ENCODE assay signal across 18 cellular contexts in genomic region chr2:231455222-231455621, GRCh38. TPM values are rescaled to one million over a fixed set of nuclear protein-coding genes. Genes with fewer than 3 reads are reported as not detected.
DNase-seq lines count a peak whose midpoint lies in the region; ATAC-seq, FAIRE-seq and TF ChIP-seq lines count a peak whose summit lies in the region.
"Had no signal": no experiment of that assay in that cellular context is flagged by ENCODE, and none has a peak within 500 bp of the region (broad histone marks: within the 10 kb centered on the region; RNA-seq: fewer than 3 reads in every experiment).

No MANE protein-coding gene starts in this region.

- TF ChIP-seq CTCF in A549 (IDR thresholded peaks at IDR 0.05), result no peak
- TF ChIP-seq CTCF in activated B cell treated with CpG ODN at 0.5 μM for 24 hours (IDR thresholded peaks at IDR 0.05), result no peak
- TF ChIP-seq CTCF in kidney (IDR thresholded peaks at IDR 0.05; ENCODE audit: borderline replicate concordance, extremely low read depth, insufficient read depth), result no peak

- peaks cover 25 to 37% (median 36%) of the 10 kb centered on the region in 3 donors for H3K4me1 Mint-ChIP-seq in CD8-positive, alpha-beta memory T cell
- peaks cover 13% of the 10 kb centered on the region for H3K4me1 Mint-ChIP-seq in activated B cell treated with CpG ODN at 0.5 μM for 24 hours
- H3K4me1 Mint-ChIP-seq: nephron had no signal

- no peaks in the 10 kb centered on the region for H3K9me3 Mint-ChIP-seq in CD8-positive, alpha-beta memory T cell
- no peaks in the 10 kb centered on the region for H3K9me3 Mint-ChIP-seq in activated B cell treated with CpG ODN at 0.5 μM for 24 hours
- H3K9me3 Mint-ChIP-seq: nephron, T-cell had no signal

- peaks cover 0 to 2% of the 10 kb centered on the region in 2 donors for H3K27me3 Mint-ChIP-seq in CD8-positive, alpha-beta memory T cell
- H3K27me3 Mint-ChIP-seq in activated B cell treated with CpG ODN at 0.5 μM for 24 hours, result no peaks in the 10 kb centered on the region
- H3K27me3 Mint-ChIP-seq: T-cell had no signal

- no peak overlapping the region for H3K9ac ChIP-seq in kidney (ENCODE audit: low read length in 2 of 2)
- H3K9ac ChIP-seq: BLaER1, GM23248 had no signal

- no peak for ATAC-seq in A549
- no peak for ATAC-seq in activated B cell treated with CpG ODN at 0.5 μM for 24 hours (ENCODE audit: low read depth)
- no peak for ATAC-seq in HG03460 (IDR thresholded peaks at IDR 0.05; ENCODE audit: unreplicated experiment)
- ATAC-seq: left lung, Panc1, T-cell had no signal

- H3K27me3 ChIP-seq in CD8-positive, alpha-beta memory T cell (ENCODE audit: insufficient read depth, low read length, poor library complexity, severe bottlenecking), result no peaks in the 10 kb centered on the region
- no peaks in the 10 kb centered on the region for H3K27me3 ChIP-seq in H7 (ENCODE audit: control insufficient read depth, insufficient read depth, low read length)
- H3K27me3 ChIP-seq: BLaER1, hepatocyte, left lung had no signal

- WGBS in A549 (ENCODE audit: missing lambda C conversion rate), result 93% methylated on average over 11 of the region's 11 CpGs

- FAIRE-seq in A549 (lab: Jason Lieb, UNC) (no peak), kidney (lab: Jason Lieb, UNC) (no peak), GM19239 (lab: Jason Lieb, UNC) (no peak)
- FAIRE-seq: colon, GM18507 had no signal

- peak overlapping the region in 6 of 8 donors; percentile 38 to 78 (median 68) for H3K27ac Mint-ChIP-seq in CD8-positive, alpha-beta memory T cell
- peak overlapping the region; percentile 18 for H3K27ac Mint-ChIP-seq in activated B cell treated with CpG ODN at 0.5 μM for 24 hours
- H3K27ac Mint-ChIP-seq: T-cell had no signal

- H3K4me3 Mint-ChIP-seq in CD8-positive, alpha-beta memory T cell, result no peak overlapping the region
- H3K4me3 Mint-ChIP-seq in activated B cell treated with CpG ODN at 0.5 μM for 24 hours, result no peak overlapping the region
- H3K4me3 Mint-ChIP-seq: nephron, T-cell had no signal

- no peak for TF ChIP-seq EP300 in A549 (IDR thresholded peaks at IDR 0.05)

- POLR2A ChIA-PET in A549 (lab: Yijun Ruan, JAX) (interaction anchor here (0.7 to 5.6 kb wide), 2 partner anchors 8 to 220 kb away, joined by 3 to 107 read pairs; partner anchors contain the start of gene NCL), activated B cell treated with CpG ODN at 0.5 μM for 24 hours (lab: Charles Lee) (interaction anchor here (0.7 to 7.4 kb wide), 4 partner anchors 9 to 257 kb away, joined by 3 to 96 read pairs (median 6); partner anchors contain the start of genes ARMC9 and NCL)
- POLR2A ChIA-PET in CD8-positive, alpha-beta memory T cell (lab: Charles Lee), result interaction anchor here (0.7 to 2.0 kb wide), 3 partner anchors 9 to 225 kb away, joined by 4 to 10 read pairs (median 6); partner anchors contain the start of gene NCL

- H3K36me3 Mint-ChIP-seq in CD8-positive, alpha-beta memory T cell, result peaks cover 14 to 84% (median 30%) of the 10 kb centered on the region in 3 donors
- peaks cover 86% of the 10 kb centered on the region for H3K36me3 Mint-ChIP-seq in activated B cell treated with CpG ODN at 0.5 μM for 24 hours (ENCODE audit: low read depth)

- peaks cover 78% of the 10 kb centered on the region for H3K36me3 ChIP-seq in CD8-positive, alpha-beta memory T cell (ENCODE audit: insufficient read depth, low read length)
- H3K36me3 ChIP-seq in kidney (ENCODE audit: control insufficient read depth in 1 of 2, insufficient read depth in 2 of 2, low read length in 2 of 2) (peaks cover 67 to 78% of the 10 kb centered on the region in 2 donors), H7 (replicated peaks; ENCODE audit: control insufficient read depth, insufficient read depth, low read length) (peaks cover 57% of the 10 kb centered on the region)

- H3K27ac ChIP-seq in A549, result no peak overlapping the region
- no peak overlapping the region for H3K27ac ChIP-seq in CD8-positive, alpha-beta memory T cell (ENCODE audit: low read depth, low read length)
- no peak overlapping the region for H3K27ac ChIP-seq in kidney (ENCODE audit: low read depth in 2 of 2, low read length in 2 of 2)
- H3K27ac ChIP-seq: BLaER1, GM23248, hepatocyte, left lung had no signal

- H3K4me2 ChIP-seq in A549, result no peak overlapping the region
- H3K4me2 ChIP-seq: BLaER1, hepatocyte had no signal

- H3K9me3 ChIP-seq in A549 (no peaks in the 10 kb centered on the region), kidney (ENCODE audit: control insufficient read depth in 1 of 2, low read length in 2 of 2) (no peaks in the 10 kb centered on the region)
- no peaks in the 10 kb centered on the region for H3K9me3 ChIP-seq in CD8-positive, alpha-beta memory T cell (ENCODE audit: low read length)
- H3K9me3 ChIP-seq: BLaER1, left lung had no signal

- H3K4me3 ChIP-seq in A549 (no peak overlapping the region), kidney (ENCODE audit: low read length in 2 of 2) (no peak overlapping the region), H7 (ENCODE audit: insufficient read depth, low read depth, low read length) (no peak overlapping the region)
- H3K4me3 ChIP-seq in CD8-positive, alpha-beta memory T cell (ENCODE audit: low read length), result no peak overlapping the region
- H3K4me3 ChIP-seq: BLaER1, GM23248, hepatocyte, left lung had no signal

- TF ChIP-seq RAD21 in A549 (conservative IDR thresholded peaks at IDR 0.05 in 1 of 2, IDR thresholded peaks at IDR 0.05 in 1 of 2), result no peak

- intact Hi-C loops in activated B cell treated with CpG ODN at 0.5 μM for 24 hours (cut with micrococcal nuclease), result no loop called here
- intact Hi-C loops in kidney (cut with DNase I), result no loop called here

- DNase-seq in A549 (ENCODE audit: low read depth in 1 of 2, low spot score in 1 of 2) (no peak), activated B cell treated with CpG ODN at 0.5 μM for 24 hours (no peak), kidney (peak; percentile 57), GM19239 (ENCODE audit: insufficient read length, low spot score) (no peak), NCI-H1417 treated with DMSO at 0.1 percent for 48 hours (lab: John Stamatoyannopoulos, UW) (no peak), H7 (no peak)
- DNase-seq in CD8-positive, alpha-beta memory T cell, result no peak
- DNase-seq: GM23248, left lung, NCI-H510A treated with DMSO at 0.1 percent for 48 hours, T-cell had no signal

- CTCF ChIA-PET in A549 (lab: Yijun Ruan, JAX), result interaction anchor here (1.0 to 1.3 kb wide), 3 partner anchors 13 to 229 kb away, joined by 3 read pairs; no protein-coding TSS in a partner anchor
- CTCF ChIA-PET in CD8-positive, alpha-beta memory T cell (lab: Charles Lee), result interaction anchor here (1.3 to 4.8 kb wide), 4 partner anchors 28 to 353 kb away, joined by 3 to 19 read pairs (median 8); no protein-coding TSS in a partner anchor
- CTCF ChIA-PET in activated B cell treated with CpG ODN at 0.5 μM for 24 hours (lab: Charles Lee), result interaction anchor here (3.9 kb wide), 1 partner anchor 351 kb away, joined by 45 read pairs; no protein-coding TSS in a partner anchor

- no peak for TF ChIP-seq POLR2A in A549 (IDR thresholded peaks at IDR 0.05; ENCODE audit: low read length)

- peaks cover 15% of the 10 kb centered on the region; the same call in 2 of the 3 replicates for H3K4me1 ChIP-seq in A549
- H3K4me1 ChIP-seq in CD8-positive, alpha-beta memory T cell (ENCODE audit: insufficient read depth, low read length), result peaks cover 7% of the 10 kb centered on the region
- no peaks in the 10 kb centered on the region for H3K4me1 ChIP-seq in kidney (ENCODE audit: control insufficient read depth in 1 of 2, insufficient read depth in 1 of 2, low read depth in 1 of 2, low read length in 2 of 2)

TF ChIP-seq in A549, 52 proteins besides CTCF, POLR2A, EP300 and RAD21 (continues in another document):
- no peak for TF ChIP-seq SMC3 (IDR thresholded peaks at IDR 0.05)
- 0 out of 3 replicates have a peak, but pooled peaks have one; percentile 0 for TF ChIP-seq BCL3 (IDR thresholded peaks at IDR 0.05)
- TF ChIP-seq MAZ (IDR thresholded peaks at IDR 0.05; ENCODE audit: borderline replicate concordance, low read depth, low read length), result no peak
- TF ChIP-seq ZC3H11A (IDR thresholded peaks at IDR 0.05), result no peak
- TF ChIP-seq SREBF2 (IDR thresholded peaks at IDR 0.05), result no peak
- TF ChIP-seq JUNB (IDR thresholded peaks at IDR 0.05), result no peak
- TF ChIP-seq KDM5A (IDR thresholded peaks at IDR 0.05), result no peak
- TF ChIP-seq HEYL (CRISPR knock-in tag; IDR thresholded peaks at IDR 0.05), result no peak

RNA-seq across cellular contexts. Expression of gene NCL, which starts 9.1 kb away (rescaled TPM):
- polyA plus RNA-seq in A549 (2011; rRNA removed), result 390 and 456 TPM in 2 replicates
- polyA plus RNA-seq in A549 (2012; cell fraction: cytosol; rRNA removed), result 237 and 279 TPM in 2 replicates
- 106 and 163 TPM in 2 replicates for polyA plus RNA-seq in A549 (2012; cell fraction: nucleus; rRNA removed)
- 745 to 805 TPM (median 766 TPM) in 3 replicates for polyA plus RNA-seq in A549 (2017; fragmentation: RNase III; extraction: RNeasy Plus Mini Kit Qiagen cat#74134 plus additional on column Dnase treatment)
- polyA minus RNA-seq in A549 (2011; rRNA and poly(A)+ RNA removed), result 112 and 119 TPM in 2 replicates
- total RNA-seq in CD8-positive, alpha-beta memory T cell, result 1,000 to 10,000 TPM; 1,673 to 1,772 TPM
- polyA plus RNA-seq in CD8-positive, alpha-beta memory T cell, result 568 TPM
- total RNA-seq in activated B cell treated with CpG ODN at 0.5 μM for 24 hours, result 693 and 761 TPM in 2 replicates
- total RNA-seq in kidney, result 382 TPM
- polyA plus RNA-seq in kidney (ENCODE audit: insufficient read depth, low read depth, low replicate concordance), result 191 TPM
- total RNA-seq in H7 (2014; rRNA removed; shearing (Covaris generic)), result 148 and 278 TPM in 2 replicates

RNA-seq across cellular contexts. Expression of gene B3GNT7, which starts 59.7 kb away (rescaled TPM):
- polyA plus RNA-seq in A549 (2011; rRNA removed), result 0.48 and 0.95 TPM in 2 replicates
- polyA plus RNA-seq in A549 (2012; cell fraction: cytosol; rRNA removed), result 0.94 and 1.1 TPM in 2 replicates
- polyA plus RNA-seq in A549 (2012; cell fraction: nucleus; rRNA removed), result 1.7 and 3.0 TPM in 2 replicates
- polyA plus RNA-seq in A549 (2017; fragmentation: RNase III; extraction: RNeasy Plus Mini Kit Qiagen cat#74134 plus additional on column Dnase treatment), result 0.71 to 1.3 TPM (median 0.96 TPM) in 3 replicates
- 1.2 and 1.7 TPM in 2 replicates for polyA minus RNA-seq in A549 (2011; rRNA and poly(A)+ RNA removed)
- total RNA-seq in CD8-positive, alpha-beta memory T cell, result under 1 TPM; 0.13 to 0.16 TPM
- 0.14 TPM for polyA plus RNA-seq in CD8-positive, alpha-beta memory T cell
- total RNA-seq in activated B cell treated with CpG ODN at 0.5 μM for 24 hours, result 23.7 and 24.4 TPM in 2 replicates
- total RNA-seq in kidney, result 9.3 TPM
- polyA plus RNA-seq in kidney (ENCODE audit: insufficient read depth, low read depth, low replicate concordance), result 2.4 TPM
- 52.9 and 70.4 TPM in 2 replicates for total RNA-seq in H7 (2014; rRNA removed; shearing (Covaris generic))
- total RNA-seq: GM23248 had no signal
- polyA plus RNA-seq: GM23248 had no signal
